1 cellular context compared by ENCODE assay signal in the genomic region with DNA sequence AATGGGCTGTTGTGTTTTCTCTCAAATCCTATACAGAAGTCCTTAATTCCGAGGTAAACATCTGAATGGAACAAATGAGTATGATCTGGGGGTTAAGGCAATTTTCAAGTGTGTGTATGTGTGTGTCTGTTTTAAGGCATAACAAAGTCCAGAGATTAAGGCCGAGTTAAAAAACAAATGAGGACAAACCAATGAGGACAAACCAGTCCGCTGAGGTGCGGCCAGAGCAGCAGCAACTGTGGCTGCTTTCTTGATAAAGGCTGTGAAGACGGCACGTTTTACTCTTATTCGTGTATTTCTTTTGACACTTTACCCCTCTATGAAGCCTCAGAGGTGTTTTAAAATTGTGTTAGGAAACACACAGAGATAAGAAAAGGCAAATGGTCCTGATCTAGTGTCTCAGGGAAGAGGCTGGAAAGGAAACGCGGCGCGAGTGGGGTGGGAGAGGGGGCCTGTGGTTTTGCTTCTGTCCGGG.
TF ChIP-seq lines count a peak whose summit lies in the region.

No MANE protein-coding gene starts in this region.

TF ChIP-seq in K562, 482 proteins besides CTCF, POLR2A, EP300 and RAD21:
- peak; percentile 60; the same call in 1 of the 2 replicates for TF ChIP-seq L3MBTL2 (IDR thresholded peaks at IDR 0.05)
- TF ChIP-seq, protein P1, sequence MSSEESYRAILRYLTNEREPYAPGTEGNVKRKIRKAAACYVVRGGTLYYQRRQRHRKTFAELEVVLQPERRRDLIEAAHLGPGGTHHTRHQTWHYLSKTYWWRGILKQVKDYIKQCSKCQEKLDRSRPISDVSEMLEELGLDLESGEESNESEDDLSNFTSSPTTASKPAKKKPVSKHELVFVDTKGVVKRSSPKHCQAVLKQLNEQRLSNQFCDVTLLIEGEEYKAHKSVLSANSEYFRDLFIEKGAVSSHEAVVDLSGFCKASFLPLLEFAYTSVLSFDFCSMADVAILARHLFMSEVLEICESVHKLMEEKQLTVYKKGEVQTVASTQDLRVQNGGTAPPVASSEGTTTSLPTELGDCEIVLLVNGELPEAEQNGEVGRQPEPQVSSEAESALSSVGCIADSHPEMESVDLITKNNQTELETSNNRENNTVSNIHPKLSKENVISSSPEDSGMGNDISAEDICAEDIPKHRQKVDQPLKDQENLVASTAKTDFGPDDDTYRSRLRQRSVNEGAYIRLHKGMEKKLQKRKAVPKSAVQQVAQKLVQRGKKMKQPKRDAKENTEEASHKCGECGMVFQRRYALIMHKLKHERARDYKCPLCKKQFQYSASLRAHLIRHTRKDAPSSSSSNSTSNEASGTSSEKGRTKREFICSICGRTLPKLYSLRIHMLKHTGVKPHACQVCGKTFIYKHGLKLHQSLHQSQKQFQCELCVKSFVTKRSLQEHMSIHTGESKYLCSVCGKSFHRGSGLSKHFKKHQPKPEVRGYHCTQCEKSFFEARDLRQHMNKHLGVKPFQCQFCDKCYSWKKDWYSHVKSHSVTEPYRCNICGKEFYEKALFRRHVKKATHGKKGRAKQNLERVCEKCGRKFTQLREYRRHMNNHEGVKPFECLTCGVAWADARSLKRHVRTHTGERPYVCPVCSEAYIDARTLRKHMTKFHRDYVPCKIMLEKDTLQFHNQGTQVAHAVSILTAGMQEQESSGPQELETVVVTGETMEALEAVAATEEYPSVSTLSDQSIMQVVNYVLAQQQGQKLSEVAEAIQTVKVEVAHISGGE (CRISPR knock-in tag; IDR thresholded peaks at IDR 0.05), result peak in 1 of 3 experiments; percentile 54; a peak in 1 of 6 replicates
- TF ChIP-seq ZBTB7A (IDR thresholded peaks at IDR 0.05; ENCODE audit: borderline replicate concordance, control insufficient read depth, low read depth, low read length), result peak; percentile 73; the same call in 1 of the 2 replicates
- TF ChIP-seq RBM25 (IDR thresholded peaks at IDR 0.05; ENCODE audit: low read depth, low read length, severe bottlenecking), result no peak
- TF ChIP-seq IRF2 (CRISPR knock-in tag; IDR thresholded peaks at IDR 0.05), result no peak
- TF ChIP-seq AFF1 (IDR thresholded peaks at IDR 0.05; ENCODE audit: low read depth in 1 of 2, partially characterized antibody in 2 of 2), result peak in 1 of 2 experiments; percentile 12
- TF ChIP-seq BHLHE40 (IDR thresholded peaks at IDR 0.05; ENCODE audit: low read length), result 0 out of 2 replicates have a peak, but pooled peaks have one; percentile 5
- TF ChIP-seq MCM3 (IDR thresholded peaks at IDR 0.05), result no peak
- TF ChIP-seq NFIX (CRISPR knock-in tag; IDR thresholded peaks at IDR 0.05; ENCODE audit: low read depth), result no peak
- TF ChIP-seq EP400 (IDR thresholded peaks at IDR 0.05), result peak; percentile 36; the same call in 1 of the 2 replicates
- TF ChIP-seq PYGO2 (tag; IDR thresholded peaks at IDR 0.05), result no peak
- peak; percentile 55 for TF ChIP-seq MGA (IDR thresholded peaks at IDR 0.05)
- TF ChIP-seq TAF9B (IDR thresholded peaks at IDR 0.05; ENCODE audit: partially characterized antibody), result peak; percentile 8
- TF ChIP-seq TAF7 (tag; IDR thresholded peaks at IDR 0.05), result 0 out of 2 replicates have a peak, but pooled peaks have one; percentile 3
- TF ChIP-seq, protein P2, sequence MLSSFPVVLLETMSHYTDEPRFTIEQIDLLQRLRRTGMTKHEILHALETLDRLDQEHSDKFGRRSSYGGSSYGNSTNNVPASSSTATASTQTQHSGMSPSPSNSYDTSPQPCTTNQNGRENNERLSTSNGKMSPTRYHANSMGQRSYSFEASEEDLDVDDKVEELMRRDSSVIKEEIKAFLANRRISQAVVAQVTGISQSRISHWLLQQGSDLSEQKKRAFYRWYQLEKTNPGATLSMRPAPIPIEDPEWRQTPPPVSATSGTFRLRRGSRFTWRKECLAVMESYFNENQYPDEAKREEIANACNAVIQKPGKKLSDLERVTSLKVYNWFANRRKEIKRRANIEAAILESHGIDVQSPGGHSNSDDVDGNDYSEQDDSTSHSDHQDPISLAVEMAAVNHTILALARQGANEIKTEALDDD (IDR thresholded peaks at IDR 0.05), result 0 out of 2 replicates have a peak, but pooled peaks have one; percentile 30
- TF ChIP-seq HDAC3 (IDR thresholded peaks at IDR 0.05; ENCODE audit: borderline replicate concordance, partially characterized antibody), result peak; percentile 21
- TF ChIP-seq, protein P3, sequence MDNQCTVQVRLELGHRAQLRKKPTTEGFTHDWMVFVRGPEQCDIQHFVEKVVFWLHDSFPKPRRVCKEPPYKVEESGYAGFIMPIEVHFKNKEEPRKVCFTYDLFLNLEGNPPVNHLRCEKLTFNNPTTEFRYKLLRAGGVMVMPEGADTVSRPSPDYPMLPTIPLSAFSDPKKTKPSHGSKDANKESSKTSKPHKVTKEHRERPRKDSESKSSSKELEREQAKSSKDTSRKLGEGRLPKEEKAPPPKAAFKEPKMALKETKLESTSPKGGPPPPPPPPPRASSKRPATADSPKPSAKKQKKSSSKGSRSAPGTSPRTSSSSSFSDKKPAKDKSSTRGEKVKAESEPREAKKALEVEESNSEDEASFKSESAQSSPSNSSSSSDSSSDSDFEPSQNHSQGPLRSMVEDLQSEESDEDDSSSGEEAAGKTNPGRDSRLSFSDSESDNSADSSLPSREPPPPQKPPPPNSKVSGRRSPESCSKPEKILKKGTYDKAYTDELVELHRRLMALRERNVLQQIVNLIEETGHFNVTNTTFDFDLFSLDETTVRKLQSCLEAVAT (IDR thresholded peaks at IDR 0.05), result peak in 1 of 2 experiments; percentile 35; a peak in 1 of 4 replicates
- TF ChIP-seq CCAR2 (IDR thresholded peaks at IDR 0.05; ENCODE audit: low read depth, low read length), result no peak
- peak; percentile 27; the same call in 1 of the 2 replicates for TF ChIP-seq SMARCA4 (IDR thresholded peaks at IDR 0.05)
- no peak for TF ChIP-seq ZNF707 (CRISPR knock-in tag; conservative IDR thresholded peaks at IDR 0.05)
